In the genomic region with DNA sequence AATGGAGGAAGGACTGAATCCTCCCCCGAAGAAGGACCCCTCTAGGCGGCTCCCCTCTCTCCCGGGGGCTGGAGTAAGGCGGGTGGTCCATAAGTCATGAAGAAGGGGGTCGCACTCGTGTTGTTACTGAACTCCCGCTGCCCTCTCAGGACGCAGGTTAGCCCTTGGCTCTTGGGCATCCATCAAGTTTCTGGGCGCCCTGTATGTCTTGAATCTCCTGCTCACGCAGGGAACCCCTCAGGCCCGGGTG, we compare ENCODE assay signal across 1 cellular context.
TF ChIP-seq lines count a peak whose summit lies in the region.

No MANE protein-coding gene starts in this region.

TF ChIP-seq in GM23338, 12 proteins besides CTCF, POLR2A, EP300 and RAD21 (continued from another document):
- TF ChIP-seq, protein P1, sequence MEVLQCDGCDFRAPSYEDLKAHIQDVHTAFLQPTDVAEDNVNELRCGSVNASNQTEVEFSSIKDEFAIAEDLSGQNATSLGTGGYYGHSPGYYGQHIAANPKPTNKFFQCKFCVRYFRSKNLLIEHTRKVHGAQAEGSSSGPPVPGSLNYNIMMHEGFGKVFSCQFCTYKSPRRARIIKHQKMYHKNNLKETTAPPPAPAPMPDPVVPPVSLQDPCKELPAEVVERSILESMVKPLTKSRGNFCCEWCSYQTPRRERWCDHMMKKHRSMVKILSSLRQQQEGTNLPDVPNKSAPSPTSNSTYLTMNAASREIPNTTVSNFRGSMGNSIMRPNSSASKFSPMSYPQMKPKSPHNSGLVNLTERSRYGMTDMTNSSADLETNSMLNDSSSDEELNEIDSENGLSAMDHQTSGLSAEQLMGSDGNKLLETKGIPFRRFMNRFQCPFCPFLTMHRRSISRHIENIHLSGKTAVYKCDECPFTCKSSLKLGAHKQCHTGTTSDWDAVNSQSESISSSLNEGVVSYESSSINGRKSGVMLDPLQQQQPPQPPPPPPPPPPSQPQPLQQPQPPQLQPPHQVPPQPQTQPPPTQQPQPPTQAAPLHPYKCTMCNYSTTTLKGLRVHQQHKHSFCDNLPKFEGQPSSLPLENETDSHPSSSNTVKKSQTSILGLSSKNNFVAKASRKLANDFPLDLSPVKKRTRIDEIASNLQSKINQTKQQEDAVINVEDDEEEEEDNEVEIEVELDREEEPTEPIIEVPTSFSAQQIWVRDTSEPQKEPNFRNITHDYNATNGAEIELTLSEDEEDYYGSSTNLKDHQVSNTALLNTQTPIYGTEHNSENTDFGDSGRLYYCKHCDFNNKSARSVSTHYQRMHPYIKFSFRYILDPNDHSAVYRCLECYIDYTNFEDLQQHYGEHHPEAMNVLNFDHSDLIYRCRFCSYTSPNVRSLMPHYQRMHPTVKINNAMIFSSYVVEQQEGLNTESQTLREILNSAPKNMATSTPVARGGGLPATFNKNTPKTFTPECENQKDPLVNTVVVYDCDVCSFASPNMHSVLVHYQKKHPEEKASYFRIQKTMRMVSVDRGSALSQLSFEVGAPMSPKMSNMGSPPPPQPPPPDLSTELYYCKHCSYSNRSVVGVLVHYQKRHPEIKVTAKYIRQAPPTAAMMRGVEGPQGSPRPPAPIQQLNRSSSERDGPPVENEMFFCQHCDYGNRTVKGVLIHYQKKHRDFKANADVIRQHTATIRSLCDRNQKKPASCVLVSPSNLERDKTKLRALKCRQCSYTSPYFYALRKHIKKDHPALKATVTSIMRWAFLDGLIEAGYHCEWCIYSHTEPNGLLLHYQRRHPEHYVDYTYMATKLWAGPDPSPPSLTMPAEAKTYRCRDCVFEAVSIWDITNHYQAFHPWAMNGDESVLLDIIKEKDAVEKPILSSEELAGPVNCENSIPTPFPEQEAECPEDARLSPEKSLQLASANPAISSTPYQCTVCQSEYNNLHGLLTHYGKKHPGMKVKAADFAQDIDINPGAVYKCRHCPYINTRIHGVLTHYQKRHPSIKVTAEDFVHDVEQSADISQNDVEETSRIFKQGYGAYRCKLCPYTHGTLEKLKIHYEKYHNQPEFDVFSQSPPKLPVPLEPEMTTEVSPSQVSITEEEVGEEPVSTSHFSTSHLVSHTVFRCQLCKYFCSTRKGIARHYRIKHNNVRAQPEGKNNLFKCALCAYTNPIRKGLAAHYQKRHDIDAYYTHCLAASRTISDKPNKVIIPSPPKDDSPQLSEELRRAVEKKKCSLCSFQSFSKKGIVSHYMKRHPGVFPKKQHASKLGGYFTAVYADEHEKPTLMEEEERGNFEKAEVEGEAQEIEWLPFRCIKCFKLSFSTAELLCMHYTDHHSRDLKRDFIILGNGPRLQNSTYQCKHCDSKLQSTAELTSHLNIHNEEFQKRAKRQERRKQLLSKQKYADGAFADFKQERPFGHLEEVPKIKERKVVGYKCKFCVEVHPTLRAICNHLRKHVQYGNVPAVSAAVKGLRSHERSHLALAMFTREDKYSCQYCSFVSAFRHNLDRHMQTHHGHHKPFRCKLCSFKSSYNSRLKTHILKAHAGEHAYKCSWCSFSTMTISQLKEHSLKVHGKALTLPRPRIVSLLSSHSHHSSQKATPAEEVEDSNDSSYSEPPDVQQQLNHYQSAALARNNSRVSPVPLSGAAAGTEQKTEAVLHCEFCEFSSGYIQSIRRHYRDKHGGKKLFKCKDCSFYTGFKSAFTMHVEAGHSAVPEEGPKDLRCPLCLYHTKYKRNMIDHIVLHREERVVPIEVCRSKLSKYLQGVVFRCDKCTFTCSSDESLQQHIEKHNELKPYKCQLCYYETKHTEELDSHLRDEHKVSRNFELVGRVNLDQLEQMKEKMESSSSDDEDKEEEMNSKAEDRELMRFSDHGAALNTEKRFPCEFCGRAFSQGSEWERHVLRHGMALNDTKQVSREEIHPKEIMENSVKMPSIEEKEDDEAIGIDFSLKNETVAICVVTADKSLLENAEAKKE (CRISPR knock-in tag; IDR thresholded peaks at IDR 0.05) = no peak
- no peak for TF ChIP-seq EZH2 (IDR thresholded peaks at IDR 0.05; ENCODE audit: low read depth, unreplicated experiment)
- no peak for TF ChIP-seq NANOG (IDR thresholded peaks at IDR 0.05; ENCODE audit: borderline replicate concordance)
- TF ChIP-seq POLR2AphosphoS5 (IDR thresholded peaks at IDR 0.05; ENCODE audit: low read depth) = no peak
- TF ChIP-seq, protein P2, sequence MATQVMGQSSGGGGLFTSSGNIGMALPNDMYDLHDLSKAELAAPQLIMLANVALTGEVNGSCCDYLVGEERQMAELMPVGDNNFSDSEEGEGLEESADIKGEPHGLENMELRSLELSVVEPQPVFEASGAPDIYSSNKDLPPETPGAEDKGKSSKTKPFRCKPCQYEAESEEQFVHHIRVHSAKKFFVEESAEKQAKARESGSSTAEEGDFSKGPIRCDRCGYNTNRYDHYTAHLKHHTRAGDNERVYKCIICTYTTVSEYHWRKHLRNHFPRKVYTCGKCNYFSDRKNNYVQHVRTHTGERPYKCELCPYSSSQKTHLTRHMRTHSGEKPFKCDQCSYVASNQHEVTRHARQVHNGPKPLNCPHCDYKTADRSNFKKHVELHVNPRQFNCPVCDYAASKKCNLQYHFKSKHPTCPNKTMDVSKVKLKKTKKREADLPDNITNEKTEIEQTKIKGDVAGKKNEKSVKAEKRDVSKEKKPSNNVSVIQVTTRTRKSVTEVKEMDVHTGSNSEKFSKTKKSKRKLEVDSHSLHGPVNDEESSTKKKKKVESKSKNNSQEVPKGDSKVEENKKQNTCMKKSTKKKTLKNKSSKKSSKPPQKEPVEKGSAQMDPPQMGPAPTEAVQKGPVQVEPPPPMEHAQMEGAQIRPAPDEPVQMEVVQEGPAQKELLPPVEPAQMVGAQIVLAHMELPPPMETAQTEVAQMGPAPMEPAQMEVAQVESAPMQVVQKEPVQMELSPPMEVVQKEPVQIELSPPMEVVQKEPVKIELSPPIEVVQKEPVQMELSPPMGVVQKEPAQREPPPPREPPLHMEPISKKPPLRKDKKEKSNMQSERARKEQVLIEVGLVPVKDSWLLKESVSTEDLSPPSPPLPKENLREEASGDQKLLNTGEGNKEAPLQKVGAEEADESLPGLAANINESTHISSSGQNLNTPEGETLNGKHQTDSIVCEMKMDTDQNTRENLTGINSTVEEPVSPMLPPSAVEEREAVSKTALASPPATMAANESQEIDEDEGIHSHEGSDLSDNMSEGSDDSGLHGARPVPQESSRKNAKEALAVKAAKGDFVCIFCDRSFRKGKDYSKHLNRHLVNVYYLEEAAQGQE (IDR thresholded peaks at IDR 0.05; ENCODE audit: unreplicated experiment) = no peak
- TF ChIP-seq ZNF114 (CRISPR knock-in tag; IDR thresholded peaks at IDR 0.05) = no peak
- TF ChIP-seq EZH2phosphoT487 (IDR thresholded peaks at IDR 0.05; ENCODE audit: unreplicated experiment) = no peak
- TF ChIP-seq STAT1 (IDR thresholded peaks at IDR 0.05; ENCODE audit: unreplicated experiment) = no peak
- no peak for TF ChIP-seq ZNF331 (CRISPR knock-in tag; IDR thresholded peaks at IDR 0.05; ENCODE audit: low read depth)
- no peak for TF ChIP-seq JUNB (IDR thresholded peaks at IDR 0.05; ENCODE audit: unreplicated experiment)
